Comparison of ENCODE assay signal across 35 cellular contexts in the genomic region with DNA sequence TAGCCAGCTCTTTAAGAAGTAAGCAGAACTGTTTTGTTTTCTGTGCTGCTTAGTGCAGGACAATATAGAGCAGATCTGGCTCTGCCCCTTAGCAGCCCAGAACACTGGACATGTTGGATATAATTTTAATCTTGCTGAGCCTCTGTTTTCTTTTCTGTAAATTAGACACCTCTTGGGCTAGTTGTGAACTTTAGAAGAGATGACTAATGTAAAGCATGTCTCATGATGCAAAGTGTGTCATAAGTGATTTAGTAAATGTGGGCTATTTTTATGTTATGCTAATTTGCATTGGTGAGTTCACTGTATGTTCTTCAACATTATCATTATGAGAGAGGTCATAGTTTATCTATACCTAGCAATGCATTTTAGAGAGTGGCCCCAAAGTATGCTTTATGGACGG.
"Had no signal": no experiment of that assay in that cellular context is flagged by ENCODE, and none has a peak within 500 bp of the region (broad histone marks: within the 10 kb centered on the region; RNA-seq: fewer than 3 reads in every experiment).

No MANE protein-coding gene starts in this region.

- H3K4me3 Mint-ChIP-seq: activated naive CD4-positive, alpha-beta T cell treated with anti-CD3 and anti-CD28 coated beads, Interleukin-2, amount 10 ng/mL, durations not matched to agents 7 days and 5 days; activated T-helper 1 cell treated with anti-CD3 and anti-CD28 coated beads, Interleukin-12 subunit alpha, Interleukin-12 subunit beta, Interleukin-2, Interleukin-4 antibody, amounts not matched to agents 30 ng/mL and 10 ng/mL and 1 ng/mL, durations not matched to agents 14 hours and 24 hours and 36 hours; central memory CD8-positive, alpha-beta T cell; nephron progenitor cell; stimulated activated effector memory CD8-positive, alpha-beta T cell treated with anti-CD3 and anti-CD28 coated beads, Interleukin-12 subunit alpha, Interleukin-12 subunit beta, amount 100 ng/mL, for 72 hours; stimulated activated naive CD8-positive, alpha-beta T cell treated with anti-CD3 and anti-CD28 coated beads, Interleukin-15, Interleukin-2, amounts not matched to agents 100 ng/mL and 50 ng/mL, for 24 hours; T-helper 1 cell treated with Interleukin-12 subunit alpha and Interleukin-12 subunit beta and Interleukin-4 antibody, amounts not matched to agents 30 μg/mL and 1 μg/mL, for 36 hours had no signal

- FAIRE-seq: endometrium, islet of Langerhans, TTC549 had no signal

- H3K36me3 ChIP-seq: breast epithelium, colonic mucosa, gastrocnemius medialis, left ventricle myocardium inferior, neutrophil, ovary, upper lobe of left lung, vagina had no signal

- ATAC-seq: gastrocnemius medialis; sciatic nerve; stimulated activated effector memory CD8-positive, alpha-beta T cell treated with anti-CD3 and anti-CD28 coated beads, Interleukin-12 subunit alpha, Interleukin-12 subunit beta, amount 100 ng/mL, for 72 hours had no signal

- H3K27me3 Mint-ChIP-seq: activated naive CD4-positive, alpha-beta T cell treated with anti-CD3 and anti-CD28 coated beads, Interleukin-2, amount 10 ng/mL, durations not matched to agents 7 days and 5 days; central memory CD8-positive, alpha-beta T cell; progenitor cell of endocrine pancreas; stimulated activated naive CD8-positive, alpha-beta T cell treated with anti-CD3 and anti-CD28 coated beads, Interleukin-15, Interleukin-2, amounts not matched to agents 100 ng/mL and 50 ng/mL, for 24 hours had no signal

- H3K9me3 ChIP-seq: breast epithelium, colonic mucosa, gastrocnemius medialis, left ventricle myocardium inferior, neutrophil, ovary, upper lobe of left lung, vagina had no signal

- H3K27ac ChIP-seq: breast epithelium, colonic mucosa, gastrocnemius medialis, left ventricle myocardium inferior, neutrophil, ovary, skin epidermis, upper lobe of left lung, vagina, VCaP had no signal

- H3K36me3 Mint-ChIP-seq: activated naive CD4-positive, alpha-beta T cell treated with anti-CD3 and anti-CD28 coated beads, Interleukin-2, amount 10 ng/mL, durations not matched to agents 7 days and 5 days; stimulated activated effector memory CD8-positive, alpha-beta T cell treated with anti-CD3 and anti-CD28 coated beads, Interleukin-12 subunit alpha, Interleukin-12 subunit beta, amount 100 ng/mL, for 72 hours had no signal

- H3K4me1 Mint-ChIP-seq: activated naive CD4-positive, alpha-beta T cell treated with anti-CD3 and anti-CD28 coated beads, Interleukin-2, amount 10 ng/mL, durations not matched to agents 7 days and 5 days; central memory CD8-positive, alpha-beta T cell; nephron progenitor cell; stimulated activated effector memory CD8-positive, alpha-beta T cell treated with anti-CD3 and anti-CD28 coated beads, Interleukin-12 subunit alpha, Interleukin-12 subunit beta, amount 100 ng/mL, for 72 hours had no signal

- H3K4me1 ChIP-seq: breast epithelium, colonic mucosa, gastrocnemius medialis, left ventricle myocardium inferior, upper lobe of left lung, vagina had no signal

- DNase-seq: activated CD4-positive, alpha-beta T cell treated with anti-CD3 and anti-CD28 coated beads for 4 hours; activated CD4-positive, alpha-beta T cell treated with anti-CD3 and anti-CD28 coated beads, Interleukin-2, amount 50 U/mL, for 48 hours; activated CD8-positive, alpha-beta memory T cell treated with anti-CD3 and anti-CD28 coated beads for 24 hours; activated gamma-delta T cell; activated naive CD4-positive, alpha-beta T cell treated with anti-CD3 and anti-CD28 coated beads, Interleukin-2, amount 10 ng/mL, durations not matched to agents 7 days and 5 days; amygdala; colonic mucosa; effector CD8-positive, alpha-beta T cell; gastrocnemius medialis; glutamatergic neuron; left ventricle myocardium inferior; nephron progenitor cell; ovary; retina; stimulated activated CD4-positive, alpha-beta T cell treated with anti-CD3 and anti-CD28 coated beads, Interleukin-12 subunit alpha, Interleukin-12 subunit beta, amount 100 ng/mL, for 4 hours; stimulated activated CD4-positive, alpha-beta T cell treated with anti-CD3 and anti-CD28 coated beads, Interleukin-4, amount 100 ng/mL, for 24 hours; substantia nigra; T-helper 9 cell; upper lobe of left lung had no signal

- H3K27ac Mint-ChIP-seq: activated naive CD4-positive, alpha-beta T cell treated with anti-CD3 and anti-CD28 coated beads, Interleukin-2, amount 10 ng/mL, durations not matched to agents 7 days and 5 days; activated T-helper 1 cell treated with anti-CD3 and anti-CD28 coated beads, Interleukin-12 subunit alpha, Interleukin-12 subunit beta, Interleukin-2, Interleukin-4 antibody, amounts not matched to agents 30 ng/mL and 10 ng/mL and 1 ng/mL, durations not matched to agents 14 hours and 24 hours and 36 hours; nephron progenitor cell; progenitor cell of endocrine pancreas; stimulated activated effector memory CD8-positive, alpha-beta T cell treated with anti-CD3 and anti-CD28 coated beads, Interleukin-12 subunit alpha, Interleukin-12 subunit beta, amount 100 ng/mL, for 72 hours; stimulated activated naive CD8-positive, alpha-beta T cell treated with anti-CD3 and anti-CD28 coated beads, Interleukin-15, Interleukin-2, amounts not matched to agents 100 ng/mL and 50 ng/mL, for 24 hours; T-helper 1 cell treated with Interleukin-12 subunit alpha and Interleukin-12 subunit beta and Interleukin-4 antibody, amounts not matched to agents 30 μg/mL and 1 μg/mL, for 36 hours had no signal

- H3K4me3 ChIP-seq: breast epithelium, colonic mucosa, gastrocnemius medialis, left ventricle myocardium inferior, lung, ovary, skin epidermis, upper lobe of left lung, vagina had no signal

- H3K27me3 ChIP-seq: breast epithelium, colonic mucosa, gastrocnemius medialis, neutrophil, ovary, upper lobe of left lung, vagina had no signal
